1 cellular context compared by ENCODE assay signal in genomic region chr1:110339040-110339426, GRCh38.
TF ChIP-seq lines count a peak whose summit lies in the region.

RBM15 (plus strand) TSS chr1:110339377; CDS start chr1:110339406, 29 bp downstream.

TF ChIP-seq in K562, 482 proteins besides CTCF, POLR2A, EP300 and RAD21 (continued from another document and continues in another):
- TF ChIP-seq KLF6 (CRISPR knock-in tag; IDR thresholded peaks at IDR 0.05; ENCODE audit: borderline replicate concordance): no peak
- TF ChIP-seq FOXA1 (IDR thresholded peaks at IDR 0.05; ENCODE audit: borderline replicate concordance): no peak
- TF ChIP-seq XRCC4 (IDR thresholded peaks at IDR 0.05; ENCODE audit: extremely low read depth, insufficient read depth, insufficient read length): no peak
- no peak for TF ChIP-seq TCF7L2 (IDR thresholded peaks at IDR 0.05; ENCODE audit: low read depth, low read length)
- TF ChIP-seq PTRF (tag; IDR thresholded peaks at IDR 0.05): no peak
- TF ChIP-seq LCOR (CRISPR knock-in tag; IDR thresholded peaks at IDR 0.05): no peak
- TF ChIP-seq, protein P1, sequence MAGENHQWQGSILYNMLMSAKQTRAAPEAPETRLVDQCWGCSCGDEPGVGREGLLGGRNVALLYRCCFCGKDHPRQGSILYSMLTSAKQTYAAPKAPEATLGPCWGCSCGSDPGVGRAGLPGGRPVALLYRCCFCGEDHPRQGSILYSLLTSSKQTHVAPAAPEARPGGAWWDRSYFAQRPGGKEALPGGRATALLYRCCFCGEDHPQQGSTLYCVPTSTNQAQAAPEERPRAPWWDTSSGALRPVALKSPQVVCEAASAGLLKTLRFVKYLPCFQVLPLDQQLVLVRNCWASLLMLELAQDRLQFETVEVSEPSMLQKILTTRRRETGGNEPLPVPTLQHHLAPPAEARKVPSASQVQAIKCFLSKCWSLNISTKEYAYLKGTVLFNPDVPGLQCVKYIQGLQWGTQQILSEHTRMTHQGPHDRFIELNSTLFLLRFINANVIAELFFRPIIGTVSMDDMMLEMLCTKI (IDR thresholded peaks at IDR 0.05; ENCODE audit: partially characterized antibody): no peak
- peak; percentile 57; the same call in 1 of the 2 replicates for TF ChIP-seq SMAD3 (CRISPR knock-in tag; conservative IDR thresholded peaks at IDR 0.05)
- TF ChIP-seq SLC30A9 (CRISPR knock-in tag; IDR thresholded peaks at IDR 0.05): no peak
- no peak for TF ChIP-seq BCL6 (CRISPR knock-in tag; IDR thresholded peaks at IDR 0.05)
- no peak for TF ChIP-seq ZC3H4 (CRISPR knock-in tag; IDR thresholded peaks at IDR 0.05; ENCODE audit: borderline replicate concordance)
- no peak for TF ChIP-seq PHF21A (IDR thresholded peaks at IDR 0.05; ENCODE audit: borderline replicate concordance, low read depth)
- no peak for TF ChIP-seq NR4A1 (CRISPR knock-in tag; IDR thresholded peaks at IDR 0.05)
- no peak for TF ChIP-seq NR4A1 (tag; IDR thresholded peaks at IDR 0.05)
- TF ChIP-seq TEAD1 (CRISPR knock-in tag; IDR thresholded peaks at IDR 0.05): peak in 1 of 2 experiments; percentile 33; a peak in 1 of 4 replicates
- TF ChIP-seq ZNF263 (CRISPR knock-in tag; IDR thresholded peaks at IDR 0.05; ENCODE audit: borderline replicate concordance): no peak
- no peak for TF ChIP-seq ZNF518B (CRISPR knock-in tag; IDR thresholded peaks at IDR 0.05)
- TF ChIP-seq C11orf30 (IDR thresholded peaks at IDR 0.05; ENCODE audit: low read depth): no peak
- 0 out of 2 replicates have a peak, but pooled peaks have one; percentile 4 for TF ChIP-seq ZNF584 (CRISPR knock-in tag; IDR thresholded peaks at IDR 0.05; ENCODE audit: low read depth)
- TF ChIP-seq POU5F1 (IDR thresholded peaks at IDR 0.05; ENCODE audit: borderline replicate concordance, low read depth, low read length, partially characterized antibody): no peak
- TF ChIP-seq NUFIP1 (IDR thresholded peaks at IDR 0.05; ENCODE audit: partially characterized antibody): no peak
- peak; percentile 96 for TF ChIP-seq MBD2 (IDR thresholded peaks at IDR 0.05; ENCODE audit: borderline replicate concordance, low read depth)
- TF ChIP-seq BHLHE40 (IDR thresholded peaks at IDR 0.05; ENCODE audit: low read length): peak; percentile 85
- TF ChIP-seq ZSCAN29 (IDR thresholded peaks at IDR 0.05): no peak
- TF ChIP-seq ZNF253 (CRISPR knock-in tag; conservative IDR thresholded peaks at IDR 0.05): no peak
- 0 out of 2 replicates have a peak, but pooled peaks have one; percentile 35 for TF ChIP-seq GMEB1 (CRISPR knock-in tag; IDR thresholded peaks at IDR 0.05)
- TF ChIP-seq ATF1 (CRISPR knock-in tag; IDR thresholded peaks at IDR 0.05): no peak
- peak; percentile 62 for TF ChIP-seq ATF1 (tag; IDR thresholded peaks at IDR 0.05)
- TF ChIP-seq EP400 (IDR thresholded peaks at IDR 0.05): peak; percentile 91
- no peak for TF ChIP-seq ZNF764 (CRISPR knock-in tag; IDR thresholded peaks at IDR 0.05; ENCODE audit: low read depth)
- TF ChIP-seq IRF1 (CRISPR knock-in tag; IDR thresholded peaks at IDR 0.05; ENCODE audit: borderline replicate concordance): no peak
- TF ChIP-seq ZBTB8A (IDR thresholded peaks at IDR 0.05; ENCODE audit: partially characterized antibody): no peak
- TF ChIP-seq ZFPM2 (CRISPR knock-in tag; IDR thresholded peaks at IDR 0.05): no peak
- TF ChIP-seq, protein P2, sequence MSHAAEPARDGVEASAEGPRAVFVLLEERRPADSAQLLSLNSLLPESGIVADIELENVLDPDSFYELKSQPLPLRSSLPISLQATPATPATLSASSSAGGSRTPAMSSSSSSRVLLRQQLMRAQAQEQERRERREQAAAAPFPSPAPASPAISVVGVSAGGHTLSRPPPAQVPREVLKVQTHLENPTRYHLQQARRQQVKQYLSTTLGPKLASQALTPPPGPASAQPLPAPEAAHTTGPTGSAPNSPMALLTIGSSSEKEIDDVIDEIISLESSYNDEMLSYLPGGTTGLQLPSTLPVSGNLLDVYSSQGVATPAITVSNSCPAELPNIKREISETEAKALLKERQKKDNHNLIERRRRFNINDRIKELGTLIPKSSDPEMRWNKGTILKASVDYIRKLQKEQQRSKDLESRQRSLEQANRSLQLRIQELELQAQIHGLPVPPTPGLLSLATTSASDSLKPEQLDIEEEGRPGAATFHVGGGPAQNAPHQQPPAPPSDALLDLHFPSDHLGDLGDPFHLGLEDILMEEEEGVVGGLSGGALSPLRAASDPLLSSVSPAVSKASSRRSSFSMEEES (CRISPR knock-in tag; IDR thresholded peaks at IDR 0.05): peak; percentile 100
- TF ChIP-seq NR2C1 (IDR thresholded peaks at IDR 0.05): peak; percentile 82; the same call in 1 of the 2 replicates
- TF ChIP-seq NR2C1 (tag; IDR thresholded peaks at IDR 0.05): peak; percentile 44; the same call in 1 of the 2 replicates
- peak; percentile 69 for TF ChIP-seq ZBTB40 (IDR thresholded peaks at IDR 0.05)
- TF ChIP-seq ZBTB40 (CRISPR knock-in tag; IDR thresholded peaks at IDR 0.05): no peak
- TF ChIP-seq POLR3G (IDR thresholded peaks at IDR 0.05; ENCODE audit: extremely low read depth, insufficient read length, insufficient replicate concordance): no peak
- TF ChIP-seq DACH1 (IDR thresholded peaks at IDR 0.05; ENCODE audit: partially characterized antibody): no peak
- TF ChIP-seq ZNF354B (CRISPR knock-in tag; IDR thresholded peaks at IDR 0.05): peak; percentile 37; the same call in 1 of the 2 replicates
- TF ChIP-seq DNMT1 (IDR thresholded peaks at IDR 0.05): no peak
- TF ChIP-seq ZEB2 (IDR thresholded peaks at IDR 0.05): no peak
